17 cellular contexts compared by ENCODE assay signal in the genomic region with DNA sequence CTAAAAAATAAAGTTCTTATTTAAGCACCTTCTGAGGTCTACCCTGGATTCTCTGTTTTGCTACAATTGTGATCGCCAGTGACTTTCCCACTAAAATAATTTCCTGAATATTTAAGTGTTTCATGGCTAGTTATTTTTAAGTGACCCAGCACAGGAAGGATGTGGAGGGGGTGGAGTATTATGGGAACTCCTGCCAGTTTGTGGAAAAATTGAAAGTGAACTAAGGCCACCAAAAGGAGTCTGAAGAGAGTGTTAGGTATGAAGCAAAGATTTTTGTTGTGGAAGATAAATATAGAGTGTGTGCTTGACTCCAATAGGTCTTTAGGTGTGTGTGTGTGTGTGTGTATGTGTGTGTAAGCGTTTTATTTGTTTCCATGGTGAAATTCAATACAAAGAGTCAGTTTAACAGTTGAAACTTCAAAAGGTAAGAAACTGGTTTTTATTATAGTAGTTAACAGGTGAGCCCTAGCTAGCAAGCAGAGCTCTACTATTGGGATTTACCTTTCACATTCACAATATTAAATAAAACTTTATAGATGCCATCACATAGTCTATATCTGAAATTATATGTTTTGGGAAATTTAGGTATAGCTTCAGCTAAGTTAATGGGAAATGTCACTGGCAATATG. TPM values are rescaled to one million over a fixed set of nuclear protein-coding genes. Genes with fewer than 3 reads are reported as not detected.
A peak's percentile ranks its signal among the peaks of the same experiment; 100 is the strongest.
DNase-seq lines count a peak whose midpoint lies in the region; ATAC-seq, FAIRE-seq and TF ChIP-seq lines count a peak whose summit lies in the region.
"Had no signal": no experiment of that assay in that cellular context is flagged by ENCODE, and none has a peak within 500 bp of the region (broad histone marks: within the 10 kb centered on the region; RNA-seq: fewer than 3 reads in every experiment).

No MANE protein-coding gene starts in this region.

- no peaks in the 10 kb centered on the region for H3K36me3 Mint-ChIP-seq in activated CD4-positive, alpha-beta memory T cell treated with anti-CD3 and anti-CD28 coated beads for 36 hours
- H3K36me3 Mint-ChIP-seq in activated CD4-positive, alpha-beta memory T cell treated with anti-CD3 and anti-CD28 coated beads, Interleukin-2, amount 10 ng/mL, durations not matched to agents 7 days and 5 days (ENCODE audit: low read depth) = no peaks in the 10 kb centered on the region
- H3K36me3 Mint-ChIP-seq in activated naive CD8-positive, alpha-beta T cell treated with anti-CD3 and anti-CD28 coated beads, Interleukin-2, amount 10 ng/mL, durations not matched to agents 7 days and 5 days = peaks cover 7% of the 10 kb centered on the region

- H3K4me3 ChIP-seq in kidney (ENCODE audit: low read length in 2 of 2) (no peak overlapping the region), sigmoid colon (no peak overlapping the region)
- H3K4me3 ChIP-seq: upper lobe of left lung had no signal

- H3K27ac Mint-ChIP-seq in activated CD4-positive, alpha-beta memory T cell treated with anti-CD3 and anti-CD28 coated beads for 36 hours = peak overlapping the region; percentile 20
- H3K27ac Mint-ChIP-seq in activated CD4-positive, alpha-beta memory T cell treated with anti-CD3 and anti-CD28 coated beads, Interleukin-2, amount 10 ng/mL, durations not matched to agents 7 days and 5 days = no peak overlapping the region
- H3K27ac Mint-ChIP-seq in activated naive CD8-positive, alpha-beta T cell treated with anti-CD3 and anti-CD28 coated beads, Interleukin-2, amount 10 ng/mL, durations not matched to agents 7 days and 5 days = peak overlapping the region; percentile 28
- peak overlapping the region in 1 of 2 donors; percentile 79 for H3K27ac Mint-ChIP-seq in stimulated activated naive CD8-positive, alpha-beta T cell treated with anti-CD3 and anti-CD28 coated beads, Interleukin-15, amount 100 ng/mL, for 72 hours
- H3K27ac Mint-ChIP-seq: activated T-helper 2 cell treated with anti-CD3 and anti-CD28 coated beads, Interferon-gamma antibody, Interleukin-2, Interleukin-4, amounts not matched to agents 10 μg/mL and 5 μg/mL and 100 μg/mL, durations not matched to agents 14 hours and 24 hours and 36 hours; T-helper 1 cell treated with Interleukin-12 subunit alpha and Interleukin-12 subunit beta and Interleukin-4 antibody, amounts not matched to agents 30 μg/mL and 1 μg/mL, for 36 hours had no signal

- TF ChIP-seq POLR2A in sigmoid colon (IDR thresholded peaks at IDR 0.05) = no peak

- H3K9me3 Mint-ChIP-seq in activated CD4-positive, alpha-beta memory T cell treated with anti-CD3 and anti-CD28 coated beads for 36 hours = no peaks in the 10 kb centered on the region
- H3K9me3 Mint-ChIP-seq in activated CD4-positive, alpha-beta memory T cell treated with anti-CD3 and anti-CD28 coated beads, Interleukin-2, amount 10 ng/mL, durations not matched to agents 7 days and 5 days = no peaks in the 10 kb centered on the region
- H3K9me3 Mint-ChIP-seq in activated naive CD8-positive, alpha-beta T cell treated with anti-CD3 and anti-CD28 coated beads, Interleukin-2, amount 10 ng/mL, durations not matched to agents 7 days and 5 days = no peaks in the 10 kb centered on the region
- peaks cover 0 to 5% of the 10 kb centered on the region in 2 donors for H3K9me3 Mint-ChIP-seq in stimulated activated naive CD8-positive, alpha-beta T cell treated with anti-CD3 and anti-CD28 coated beads, Interleukin-15, amount 100 ng/mL, for 72 hours
- H3K9me3 Mint-ChIP-seq: activated T-helper 2 cell treated with anti-CD3 and anti-CD28 coated beads, Interferon-gamma antibody, Interleukin-2, Interleukin-4, amounts not matched to agents 10 μg/mL and 5 μg/mL and 100 μg/mL, durations not matched to agents 14 hours and 24 hours and 36 hours; T-helper 1 cell treated with Interleukin-12 subunit alpha and Interleukin-12 subunit beta and Interleukin-4 antibody, amounts not matched to agents 30 μg/mL and 1 μg/mL, for 36 hours had no signal

- TF ChIP-seq EP300 in sigmoid colon (IDR thresholded peaks at IDR 0.05) = no peak

- peak; percentile 15 for FAIRE-seq in kidney (lab: Jason Lieb, UNC)
- FAIRE-seq: bronchial epithelial cell had no signal

- no peak overlapping the region for H3K9ac ChIP-seq in kidney (ENCODE audit: low read length in 2 of 2)

- no peaks in the 10 kb centered on the region for H3K9me3 ChIP-seq in kidney (ENCODE audit: control insufficient read depth in 1 of 2, low read length in 2 of 2)
- H3K9me3 ChIP-seq in sigmoid colon = no peaks in the 10 kb centered on the region
- H3K9me3 ChIP-seq: upper lobe of left lung had no signal

- POLR2A ChIA-PET in activated CD4-positive, alpha-beta memory T cell treated with anti-CD3 and anti-CD28 coated beads for 36 hours (lab: Charles Lee) = no interaction called here
- POLR2A ChIA-PET in activated CD4-positive, alpha-beta memory T cell treated with anti-CD3 and anti-CD28 coated beads, Interleukin-2, amount 10 ng/mL, durations not matched to agents 7 days and 5 days (lab: Charles Lee) = no interaction called here
- POLR2A ChIA-PET in activated naive CD8-positive, alpha-beta T cell treated with anti-CD3 and anti-CD28 coated beads, Interleukin-2, amount 10 ng/mL, durations not matched to agents 7 days and 5 days (lab: Charles Lee) = interaction anchor here (1.8 kb wide), 1 partner anchor 13 kb away, joined by 5 read pairs; no protein-coding TSS in a partner anchor

- peaks cover 58% of the 10 kb centered on the region for H3K4me1 Mint-ChIP-seq in activated CD4-positive, alpha-beta memory T cell treated with anti-CD3 and anti-CD28 coated beads for 36 hours (ENCODE audit: low read depth)
- H3K4me1 Mint-ChIP-seq in activated CD4-positive, alpha-beta memory T cell treated with anti-CD3 and anti-CD28 coated beads, Interleukin-2, amount 10 ng/mL, durations not matched to agents 7 days and 5 days = peaks cover 19% of the 10 kb centered on the region
- peaks cover 39% of the 10 kb centered on the region for H3K4me1 Mint-ChIP-seq in activated naive CD8-positive, alpha-beta T cell treated with anti-CD3 and anti-CD28 coated beads, Interleukin-2, amount 10 ng/mL, durations not matched to agents 7 days and 5 days
- H3K4me1 Mint-ChIP-seq in stimulated activated naive CD8-positive, alpha-beta T cell treated with anti-CD3 and anti-CD28 coated beads, Interleukin-15, amount 100 ng/mL, for 72 hours = peaks cover 62% of the 10 kb centered on the region

- no peak for DNase-seq in activated CD4-positive, alpha-beta memory T cell treated with anti-CD3 and anti-CD28 coated beads for 36 hours
- no peak for DNase-seq in activated CD4-positive, alpha-beta memory T cell treated with anti-CD3 and anti-CD28 coated beads, Interleukin-2, amount 10 ng/mL, durations not matched to agents 7 days and 5 days
- no peak for DNase-seq in activated naive CD8-positive, alpha-beta T cell treated with anti-CD3 and anti-CD28 coated beads, Interleukin-2, amount 10 ng/mL, durations not matched to agents 7 days and 5 days
- DNase-seq in kidney (no peak), sigmoid colon (no peak), NCI-H2029 (lab: John Stamatoyannopoulos, UW) (no peak)
- DNase-seq in stimulated activated naive CD8-positive, alpha-beta T cell treated with anti-CD3 and anti-CD28 coated beads, Interleukin-15, amount 100 ng/mL, for 72 hours = no peak
- DNase-seq: activated CD4-positive, alpha-beta T cell treated with anti-CD3 and anti-CD28 coated beads for 48 hours; islet precursor cell; NCI-H748 treated with DMSO at 0.1 percent for 48 hours; RPMI8226; stimulated activated CD8-positive, alpha-beta memory T cell treated with anti-CD3 and anti-CD28 coated beads, Interleukin-4, amount 100 ng/mL, for 48 hours; upper lobe of left lung had no signal

- H3K27me3 ChIP-seq in sigmoid colon = no peaks in the 10 kb centered on the region
- H3K27me3 ChIP-seq: upper lobe of left lung had no signal

- no peak for TF ChIP-seq CTCF in kidney (IDR thresholded peaks at IDR 0.05; ENCODE audit: borderline replicate concordance, extremely low read depth, insufficient read depth)
- no peak for TF ChIP-seq CTCF in sigmoid colon (IDR thresholded peaks at IDR 0.05)

- intact Hi-C loops in activated CD4-positive, alpha-beta memory T cell treated with anti-CD3 and anti-CD28 coated beads for 36 hours (cut with micrococcal nuclease) = no loop called here
- intact Hi-C loops in kidney (cut with DNase I) = no loop called here
- intact Hi-C loops in sigmoid colon (cut with DNase I) = no loop called here

- CTCF ChIA-PET in activated CD4-positive, alpha-beta memory T cell treated with anti-CD3 and anti-CD28 coated beads for 36 hours (lab: Charles Lee) = interaction anchor here (1.3 to 3.0 kb wide), 3 partner anchors 11 to 123 kb away, joined by 3 to 12 read pairs (median 4); no protein-coding TSS in a partner anchor
- CTCF ChIA-PET in activated CD4-positive, alpha-beta memory T cell treated with anti-CD3 and anti-CD28 coated beads, Interleukin-2, amount 10 ng/mL, durations not matched to agents 7 days and 5 days (lab: Charles Lee) = no interaction called here

- ATAC-seq in activated naive CD8-positive, alpha-beta T cell treated with anti-CD3 and anti-CD28 coated beads, Interleukin-2, amount 10 ng/mL, durations not matched to agents 7 days and 5 days (ENCODE audit: low read depth) = peak; percentile 30
- ATAC-seq in stimulated activated naive CD8-positive, alpha-beta T cell treated with anti-CD3 and anti-CD28 coated beads, Interleukin-15, amount 100 ng/mL, for 72 hours = peak; percentile 43
- ATAC-seq in HG02973 (IDR thresholded peaks at IDR 0.05; ENCODE audit: unreplicated experiment) = no peak

- 46 to 47% methylated on average over 2 of the region's 2 CpGs for WGBS in sigmoid colon, 2 donors

- H3K36me3 ChIP-seq in kidney (ENCODE audit: control insufficient read depth in 1 of 2, insufficient read depth in 2 of 2, low read length in 2 of 2) = no peaks in the 10 kb centered on the region
- H3K36me3 ChIP-seq in sigmoid colon = no peaks in the 10 kb centered on the region
- H3K36me3 ChIP-seq: upper lobe of left lung had no signal

- H3K4me3 Mint-ChIP-seq in activated CD4-positive, alpha-beta memory T cell treated with anti-CD3 and anti-CD28 coated beads for 36 hours = no peak overlapping the region
- no peak overlapping the region for H3K4me3 Mint-ChIP-seq in activated CD4-positive, alpha-beta memory T cell treated with anti-CD3 and anti-CD28 coated beads, Interleukin-2, amount 10 ng/mL, durations not matched to agents 7 days and 5 days
- peak overlapping the region; percentile 8 for H3K4me3 Mint-ChIP-seq in activated naive CD8-positive, alpha-beta T cell treated with anti-CD3 and anti-CD28 coated beads, Interleukin-2, amount 10 ng/mL, durations not matched to agents 7 days and 5 days
- peak overlapping the region in 1 of 2 donors; percentile 38 for H3K4me3 Mint-ChIP-seq in stimulated activated naive CD8-positive, alpha-beta T cell treated with anti-CD3 and anti-CD28 coated beads, Interleukin-15, amount 100 ng/mL, for 72 hours
- H3K4me3 Mint-ChIP-seq: T-helper 1 cell treated with Interleukin-12 subunit alpha and Interleukin-12 subunit beta and Interleukin-4 antibody, amounts not matched to agents 30 μg/mL and 1 μg/mL, for 36 hours had no signal

- no peaks in the 10 kb centered on the region for H3K4me1 ChIP-seq in kidney (ENCODE audit: control insufficient read depth in 1 of 2, insufficient read depth in 1 of 2, low read depth in 1 of 2, low read length in 2 of 2)
- H3K4me1 ChIP-seq in sigmoid colon = no peaks in the 10 kb centered on the region
- H3K4me1 ChIP-seq: upper lobe of left lung had no signal

- H3K27me3 Mint-ChIP-seq in activated CD4-positive, alpha-beta memory T cell treated with anti-CD3 and anti-CD28 coated beads for 36 hours = no peaks in the 10 kb centered on the region
- H3K27me3 Mint-ChIP-seq in activated CD4-positive, alpha-beta memory T cell treated with anti-CD3 and anti-CD28 coated beads, Interleukin-2, amount 10 ng/mL, durations not matched to agents 7 days and 5 days = no peaks in the 10 kb centered on the region
- no peaks in the 10 kb centered on the region for H3K27me3 Mint-ChIP-seq in activated naive CD8-positive, alpha-beta T cell treated with anti-CD3 and anti-CD28 coated beads, Interleukin-2, amount 10 ng/mL, durations not matched to agents 7 days and 5 days
- H3K27me3 Mint-ChIP-seq in stimulated activated naive CD8-positive, alpha-beta T cell treated with anti-CD3 and anti-CD28 coated beads, Interleukin-15, amount 100 ng/mL, for 72 hours = no peaks in the 10 kb centered on the region

- H3K27ac ChIP-seq in kidney (ENCODE audit: low read depth in 2 of 2, low read length in 2 of 2) = peak overlapping the region; percentile 28 to 76
- H3K27ac ChIP-seq in sigmoid colon = peak overlapping the region in 1 of 4 donors; percentile 32

RNA-seq across cellular contexts. Expression of gene RASGRF2, which starts 25.6 kb away (rescaled TPM):
- 1 to 10 TPM; 7.6 to 8.6 TPM for total RNA-seq in activated CD4-positive, alpha-beta memory T cell treated with anti-CD3 and anti-CD28 coated beads for 36 hours
- 1 to 10 TPM; 2.4 to 3.3 TPM for total RNA-seq in activated CD4-positive, alpha-beta memory T cell treated with anti-CD3 and anti-CD28 coated beads, Interleukin-2, amount 10 ng/mL, durations not matched to agents 7 days and 5 days
- total RNA-seq in activated naive CD8-positive, alpha-beta T cell treated with anti-CD3 and anti-CD28 coated beads, Interleukin-2, amount 10 ng/mL, durations not matched to agents 7 days and 5 days = 10 to 100 TPM; 18.8 to 19.3 TPM
- total RNA-seq in kidney (14.7 TPM), sigmoid colon (1 to 10 TPM; 6.8 to 9.5 (median 7.3) TPM)
- polyA plus RNA-seq in kidney (ENCODE audit: insufficient read depth, low read depth, low replicate concordance) (4.9 TPM), sigmoid colon (1 to 10 TPM in 1 of 3 donors, under 1 TPM in 2; under 0.01 to 1.9 (median 0.23) TPM)
